In genomic region chr16:74034862-74035261, GRCh38 we compare ENCODE assay signal across 8 cellular contexts.
DNase-seq lines count a peak whose midpoint lies in the region; ATAC-seq and TF ChIP-seq lines count a peak whose summit lies in the region.

No MANE protein-coding gene starts in this region.

- intact Hi-C loops in Calu3 (cut with micrococcal nuclease; ENCODE audit: unreplicated experiment) = loop anchor here (1.0 to 10.0 kb wide), 6 partner anchors 78 to 1530 kb away; no protein-coding TSS in a partner anchor
- intact Hi-C loops in left lung (cut with DNase I) = no loop called here

- no peak overlapping the region for H3K4me3 Mint-ChIP-seq in Calu3 (ENCODE audit: low read depth, unreplicated experiment)

- H3K4me3 ChIP-seq in WERI-Rb-1 (ENCODE audit: low read depth, low read length) (no peak overlapping the region), left lung (no peak overlapping the region)

- no peaks in the 10 kb centered on the region for H3K36me3 ChIP-seq in WERI-Rb-1
- no peaks in the 10 kb centered on the region for H3K36me3 ChIP-seq in left lung

- H3K27ac ChIP-seq in WERI-Rb-1 (no peak overlapping the region), left lung (no peak overlapping the region)

- BruUV-seq in Calu3 (replicated peaks; lab: Mats Ljungman, UMichigan) = no TSS peak

- H3K9me3 ChIP-seq in WERI-Rb-1 (ENCODE audit: severe bottlenecking) (no peaks in the 10 kb centered on the region), left lung (no peaks in the 10 kb centered on the region)

- H3K9me3 Mint-ChIP-seq in Calu3 (ENCODE audit: low read depth, unreplicated experiment) = no peaks in the 10 kb centered on the region

- peak; percentile 36 for DNase-seq in Calu3
- DNase-seq in HT1080 (ENCODE audit: low read depth) = peak; percentile 7
- DNase-seq in WERI-Rb-1 = peak; percentile 8
- DNase-seq in left lung = no peak
- no peak for DNase-seq in ecto neural progenitor cell (ENCODE audit: low spot score)
- DNase-seq in NK-92 (lab: John Stamatoyannopoulos, UW; ENCODE audit: unreplicated experiment) = no peak
- DNase-seq in occipital lobe (lab: John Stamatoyannopoulos, UW) = no peak

- no peaks in the 10 kb centered on the region for H3K4me1 Mint-ChIP-seq in Calu3 (ENCODE audit: low read depth, unreplicated experiment)

- peaks cover 20% of the 10 kb centered on the region for H3K27me3 Mint-ChIP-seq in Calu3 (ENCODE audit: unreplicated experiment)

- no peak overlapping the region for H3K27ac Mint-ChIP-seq in Calu3 (ENCODE audit: unreplicated experiment)

- CTCF ChIA-PET in Calu3 (lab: Charles Lee) = interaction anchor here (0.9 to 2.0 kb wide), 9 partner anchors 11 to 241 kb away, joined by 3 to 7 read pairs (median 4); no protein-coding TSS in a partner anchor

- peak; percentile 70 for ATAC-seq in left lung
- no peak for ATAC-seq in GM21825 (IDR thresholded peaks at IDR 0.05; ENCODE audit: unreplicated experiment)

- TF ChIP-seq CTCF in Calu3 (IDR thresholded peaks at IDR 0.05; ENCODE audit: unreplicated experiment) = no peak
- 0 out of 2 replicates have a peak, but pooled peaks have one; percentile 23 for TF ChIP-seq CTCF in WERI-Rb-1 (IDR thresholded peaks at IDR 0.05; ENCODE audit: low read depth, low read length)
- TF ChIP-seq CTCF in left lung (IDR thresholded peaks at IDR 0.05) = peak in 1 of 2 donors; percentile 19

- H3K27me3 ChIP-seq in WERI-Rb-1 (ENCODE audit: insufficient read depth, low read depth, severe bottlenecking) (peaks cover 6% of the 10 kb centered on the region), left lung (no peaks in the 10 kb centered on the region)

- no peaks in the 10 kb centered on the region for H3K4me1 ChIP-seq in left lung

- H3K36me3 Mint-ChIP-seq in Calu3 (ENCODE audit: insufficient read depth, unreplicated experiment) = no peaks in the 10 kb centered on the region

Comparison
In these comparisons a context has a peak if more than half of its experiments do, and no peak if none do; other contexts are left out.
1. DNase-seq: peak in Calu3 (single experiment), HT1080 (single experiment) and WERI-Rb-1 (single experiment); none in left lung (0 of 2), ecto neural progenitor cell (single experiment), NK-92 (single experiment) and occipital lobe (single experiment).